ENCODE assay signal across 8 cellular contexts in the genomic region with DNA sequence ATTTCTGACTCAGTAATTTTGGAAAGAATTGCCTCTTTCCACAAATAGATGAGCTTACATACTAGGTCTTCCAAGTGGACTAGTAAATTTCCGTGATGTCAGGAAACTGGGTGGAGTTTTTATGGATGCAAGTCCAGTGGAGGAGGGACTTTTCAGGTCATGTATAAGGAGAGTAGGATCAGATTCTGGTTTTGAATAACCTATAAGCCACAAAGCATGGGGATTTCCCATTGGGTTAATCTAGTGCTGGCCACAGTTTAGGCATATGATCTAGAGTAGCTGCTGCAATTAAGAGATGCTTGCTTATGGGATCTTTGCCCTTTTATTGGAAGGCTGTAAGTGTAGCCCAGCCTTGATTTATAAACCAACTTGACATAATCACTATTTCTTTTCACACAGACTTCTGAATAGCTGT. TPM values are rescaled to one million over a fixed set of nuclear protein-coding genes. Genes with fewer than 3 reads are reported as not detected.
DNase-seq lines count a peak whose midpoint lies in the region; ATAC-seq, FAIRE-seq and TF ChIP-seq lines count a peak whose summit lies in the region.

No MANE protein-coding gene starts in this region.

- no peak for TF ChIP-seq POLR2A in adrenal gland (IDR thresholded peaks at IDR 0.05)
- no peak for TF ChIP-seq POLR2A in HepG2 (IDR thresholded peaks at IDR 0.05; ENCODE audit: insufficient read depth in 1 of 2, low read depth in 2 of 2, low read length in 2 of 2)

- no peaks in the 10 kb centered on the region for H3K79me2 ChIP-seq in HepG2 (ENCODE audit: insufficient read depth, low read length)

- TF ChIP-seq CTCF in adrenal gland (IDR thresholded peaks at IDR 0.05) (no peak), HepG2 (CRISPR knock-in tag; IDR thresholded peaks at IDR 0.05) (no peak)

- H3K4me1 ChIP-seq in adrenal gland (replicated peaks in 1 of 2) (peaks cover 42 to 52% of the 10 kb centered on the region in 2 donors), HepG2 (ENCODE audit: insufficient read depth, low read length) (peaks cover 24% of the 10 kb centered on the region)

- no peak overlapping the region for H3K4me3 Mint-ChIP-seq in activated CD4-positive, alpha-beta memory T cell treated with anti-CD3 and anti-CD28 coated beads, Interleukin-2, amount 10 ng/mL, durations not matched to agents 7 days and 5 days

- in situ Hi-C loops in HepG2 (cut with HindIII; ENCODE audit: extremely low pct_ligation_motif_present, low pct_unique_long_range_greater_than_20kb) = no loop called here

- CTCF ChIA-PET in HepG2 (lab: Yijun Ruan, JAX; ENCODE audit: low intra/inter-chr PET ratio, low total read pairs) = no interaction called here
- CTCF ChIA-PET in activated CD4-positive, alpha-beta memory T cell treated with anti-CD3 and anti-CD28 coated beads, Interleukin-2, amount 10 ng/mL, durations not matched to agents 7 days and 5 days (lab: Charles Lee) = no interaction called here

- TF ChIP-seq RAD21 in HepG2 (CRISPR knock-in tag; IDR thresholded peaks at IDR 0.05) = no peak

- H3K9ac ChIP-seq in HepG2 (ENCODE audit: insufficient read depth, low read depth, low read length) = no peak overlapping the region

- H3K27me3 ChIP-seq in adrenal gland (no peaks in the 10 kb centered on the region), HepG2 (ENCODE audit: control insufficient read depth in 1 of 2, insufficient read depth in 2 of 2, low read length in 2 of 2) (no peaks in the 10 kb centered on the region)

- no peaks in the 10 kb centered on the region for H3K27me3 Mint-ChIP-seq in activated CD4-positive, alpha-beta memory T cell treated with anti-CD3 and anti-CD28 coated beads, Interleukin-2, amount 10 ng/mL, durations not matched to agents 7 days and 5 days

- DNase-seq in EL (peak; percentile 65), adrenal gland (peak in 6 of 7 donors; percentile 62 to 81 (median 72)), HepG2 (ENCODE audit: low spot score) (peak; percentile 60), NCI-H1930 (lab: John Stamatoyannopoulos, UW) (no peak), RPMI8226 (no peak)
- DNase-seq in activated CD4-positive, alpha-beta memory T cell treated with anti-CD3 and anti-CD28 coated beads, Interleukin-2, amount 10 ng/mL, durations not matched to agents 7 days and 5 days = no peak

- no peak for FAIRE-seq in HepG2 (lab: Jason Lieb, UNC)

- no peaks in the 10 kb centered on the region for H3K36me3 Mint-ChIP-seq in activated CD4-positive, alpha-beta memory T cell treated with anti-CD3 and anti-CD28 coated beads, Interleukin-2, amount 10 ng/mL, durations not matched to agents 7 days and 5 days (ENCODE audit: low read depth)

- H3K9me3 ChIP-seq in adrenal gland (replicated peaks in 1 of 3) (no peaks in the 10 kb centered on the region), HepG2 (ENCODE audit: low read length) (no peaks in the 10 kb centered on the region)

- WGBS in adrenal gland, 4 donors = 19 to 24% (median 23%) methylated on average over 1 of the region's 1 CpG
- WGBS in HepG2 (ENCODE audit: low lambda C conversion rate) = 81% methylated on average over 1 of the region's 1 CpG

- no peaks in the 10 kb centered on the region for H4K20me1 ChIP-seq in HepG2 (ENCODE audit: insufficient read depth, low read length)

- intact Hi-C loops in adrenal gland (cut with DNase I) (no loop called here), HepG2 (cut with micrococcal nuclease; ENCODE audit: unreplicated experiment) (no loop called here)

- peak; percentile 77 for ATAC-seq in GM19395 (IDR thresholded peaks at IDR 0.05; ENCODE audit: unreplicated experiment)
- ATAC-seq in HG03354 (IDR thresholded peaks at IDR 0.05; ENCODE audit: poor library complexity, severe bottlenecking, unreplicated experiment) = peak; percentile 83
- ATAC-seq in HepG2 = peak; percentile 55; the same call in 2 of the 3 replicates

- POLR2A ChIA-PET in HepG2 (lab: Yijun Ruan, JAX) = interaction anchor here (1.0 kb wide), 1 partner anchor 264 kb away, joined by 3 read pairs; the partner anchor contains the start of gene TM7SF3
- POLR2A ChIA-PET in activated CD4-positive, alpha-beta memory T cell treated with anti-CD3 and anti-CD28 coated beads, Interleukin-2, amount 10 ng/mL, durations not matched to agents 7 days and 5 days (lab: Charles Lee) = no interaction called here

- H3K27ac Mint-ChIP-seq in activated CD4-positive, alpha-beta memory T cell treated with anti-CD3 and anti-CD28 coated beads, Interleukin-2, amount 10 ng/mL, durations not matched to agents 7 days and 5 days = no peak overlapping the region

- no peak overlapping the region for H3K4me2 ChIP-seq in HepG2 (ENCODE audit: low read depth, low read length)

- no TSS peak for BruUV-seq in HepG2 (replicated peaks; lab: Mats Ljungman, UMichigan)

- H3K36me3 ChIP-seq in adrenal gland (replicated peaks in 1 of 2) (no peaks in the 10 kb centered on the region), HepG2 (replicated peaks in 1 of 2; ENCODE audit: control insufficient read depth in 1 of 2, insufficient read depth in 2 of 2, low read length in 2 of 2) (no peaks in the 10 kb centered on the region)

- H3K27ac ChIP-seq in adrenal gland (peak overlapping the region; percentile 45 to 82 (median 71)), HepG2 (ENCODE audit: extremely low read length, insufficient read depth, low read length) (no peak overlapping the region)

- H3K9me3 Mint-ChIP-seq in activated CD4-positive, alpha-beta memory T cell treated with anti-CD3 and anti-CD28 coated beads, Interleukin-2, amount 10 ng/mL, durations not matched to agents 7 days and 5 days = no peaks in the 10 kb centered on the region

- H2AFZ ChIP-seq in HepG2 (ENCODE audit: low read length) = no peak overlapping the region

- H3K4me3 ChIP-seq in adrenal gland (no peak overlapping the region), HepG2 (replicated peaks in 1 of 3; ENCODE audit: insufficient read depth in 1 of 3, low read depth in 2 of 3, low read length in 3 of 3) (no peak overlapping the region)

- peaks cover 11% of the 10 kb centered on the region for H3K4me1 Mint-ChIP-seq in activated CD4-positive, alpha-beta memory T cell treated with anti-CD3 and anti-CD28 coated beads, Interleukin-2, amount 10 ng/mL, durations not matched to agents 7 days and 5 days

- peak in 1 of 2 experiments; percentile 30; a peak in 1 of 4 replicates for TF ChIP-seq EP300 in HepG2 (IDR thresholded peaks at IDR 0.05; ENCODE audit: low read depth in 2 of 2, low read length in 2 of 2)
- TF ChIP-seq EP300 in HepG2 (CRISPR knock-in tag; IDR thresholded peaks at IDR 0.05; ENCODE audit: borderline replicate concordance) = no peak

RNA-seq across cellular contexts. Expression of gene STK38L, which starts 33.8 kb away (rescaled TPM):
- total RNA-seq in adrenal gland (100 to 1,000 TPM in 1 of 8 donors, 10 to 100 TPM in 7; 12.5 to 298 (median 31.1) TPM), HepG2 (2016; rRNA removed; fragmentation: Illumina TruSeq; extraction: Trizol) (26.4 and 50.0 TPM in 2 replicates)
- polyA plus RNA-seq in adrenal gland (10 to 100 TPM; 10.2 to 15.4 (median 10.9) TPM), HepG2 (2011; rRNA removed) (5.6 and 6.1 TPM in 2 replicates)
- total RNA-seq in HepG2 (2016; cell fraction: cytosol; rRNA removed; fragmentation: Illumina TruSeq; extraction: Trizol; ENCODE audit: low read depth) = 3.3 and 3.9 TPM in 2 replicates
- 28.4 and 50.0 TPM in 2 replicates for total RNA-seq in HepG2 (2016; cell fraction: insoluble cytoplasmic fraction; rRNA removed; fragmentation: Illumina TruSeq; extraction: Trizol)
- total RNA-seq in HepG2 (2016; cell fraction: membrane; rRNA removed; fragmentation: Illumina TruSeq; extraction: Trizol) = 9.2 and 9.5 TPM in 2 replicates
- 16.6 and 22.0 TPM in 2 replicates for total RNA-seq in HepG2 (2016; cell fraction: nucleus; rRNA removed; fragmentation: Illumina TruSeq; extraction: Trizol)
- 1.7 and 2.9 TPM in 2 replicates for polyA plus RNA-seq in HepG2 (2011; cell fraction: cytosol; rRNA removed)
- polyA plus RNA-seq in HepG2 (2011; cell fraction: nucleus; rRNA removed) = 4.0 and 6.4 TPM in 2 replicates
- polyA plus RNA-seq in HepG2 (2012) = 9.9 and 10.9 TPM in 2 replicates
- 1.5 and 2.2 TPM in 2 replicates for polyA plus RNA-seq in HepG2 (2016; cell fraction: cytosol; fragmentation: Illumina TruSeq; extraction: Trizol; ENCODE audit: low read depth)
- polyA plus RNA-seq in HepG2 (2016; cell fraction: insoluble cytoplasmic fraction; fragmentation: Illumina TruSeq; extraction: Trizol; ENCODE audit: low read depth) = 24.1 and 27.8 TPM in 2 replicates
- polyA plus RNA-seq in HepG2 (2016; cell fraction: membrane; fragmentation: Illumina TruSeq; extraction: Trizol; ENCODE audit: low read depth) = 4.4 and 5.5 TPM in 2 replicates
- 16.5 and 18.5 TPM in 2 replicates for polyA plus RNA-seq in HepG2 (2016; cell fraction: nucleus; fragmentation: Illumina TruSeq; extraction: Trizol; ENCODE audit: insufficient read depth, low read depth)
- 2.7 and 5.1 TPM in 2 replicates for polyA minus RNA-seq in HepG2 (2011; rRNA and poly(A)+ RNA removed; ENCODE audit: low replicate concordance)
- polyA minus RNA-seq in HepG2 (2011; cell fraction: cytosol; rRNA and poly(A)+ RNA removed) = 6.2 and 11.1 TPM in 2 replicates
- polyA minus RNA-seq in HepG2 (2011; cell fraction: nucleus; rRNA and poly(A)+ RNA removed) = 17.9 and 20.6 TPM in 2 replicates
- 10 to 100 TPM; 19.1 to 25.8 TPM for total RNA-seq in activated CD4-positive, alpha-beta memory T cell treated with anti-CD3 and anti-CD28 coated beads, Interleukin-2, amount 10 ng/mL, durations not matched to agents 7 days and 5 days

RNA-seq across cellular contexts. Expression of gene BMAL2, which starts 54.8 kb away (rescaled TPM):
- total RNA-seq in adrenal gland (1 to 10 TPM in 4 of 8 donors, under 1 TPM in 4; 0.40 to 2.5 (median 1.2) TPM), HepG2 (2016; rRNA removed; fragmentation: Illumina TruSeq; extraction: Trizol) (27.4 and 37.1 TPM in 2 replicates)
- polyA plus RNA-seq in adrenal gland (1 to 10 TPM in 1 of 3 donors, under 1 TPM in 2; 0.40 to 1.7 (median 0.51) TPM), HepG2 (2011; rRNA removed) (3.7 and 4.8 TPM in 2 replicates)
- total RNA-seq in HepG2 (2016; cell fraction: cytosol; rRNA removed; fragmentation: Illumina TruSeq; extraction: Trizol; ENCODE audit: low read depth) = 37.5 and 44.9 TPM in 2 replicates
- 26.8 and 36.0 TPM in 2 replicates for total RNA-seq in HepG2 (2016; cell fraction: insoluble cytoplasmic fraction; rRNA removed; fragmentation: Illumina TruSeq; extraction: Trizol)
- total RNA-seq in HepG2 (2016; cell fraction: membrane; rRNA removed; fragmentation: Illumina TruSeq; extraction: Trizol) = 68.9 and 79.0 TPM in 2 replicates
- total RNA-seq in HepG2 (2016; cell fraction: nucleus; rRNA removed; fragmentation: Illumina TruSeq; extraction: Trizol) = 12.4 and 15.0 TPM in 2 replicates
- polyA plus RNA-seq in HepG2 (2011; cell fraction: cytosol; rRNA removed) = 1.7 and 2.6 TPM in 2 replicates
- polyA plus RNA-seq in HepG2 (2011; cell fraction: nucleus; rRNA removed) = 1.1 and 1.2 TPM in 2 replicates
- polyA plus RNA-seq in HepG2 (2012) = 4.4 and 5.5 TPM in 2 replicates
- 38.8 and 41.5 TPM in 2 replicates for polyA plus RNA-seq in HepG2 (2016; cell fraction: cytosol; fragmentation: Illumina TruSeq; extraction: Trizol; ENCODE audit: low read depth)
- polyA plus RNA-seq in HepG2 (2016; cell fraction: insoluble cytoplasmic fraction; fragmentation: Illumina TruSeq; extraction: Trizol; ENCODE audit: low read depth) = 22.0 and 22.8 TPM in 2 replicates
- polyA plus RNA-seq in HepG2 (2016; cell fraction: membrane; fragmentation: Illumina TruSeq; extraction: Trizol; ENCODE audit: low read depth) = 46.5 and 53.9 TPM in 2 replicates
- polyA plus RNA-seq in HepG2 (2016; cell fraction: nucleus; fragmentation: Illumina TruSeq; extraction: Trizol; ENCODE audit: insufficient read depth, low read depth) = 12.6 TPM in 2 replicates
- polyA minus RNA-seq in HepG2 (2011; rRNA and poly(A)+ RNA removed; ENCODE audit: low replicate concordance) = 2.2 and 7.6 TPM in 2 replicates
- polyA minus RNA-seq in HepG2 (2011; cell fraction: cytosol; rRNA and poly(A)+ RNA removed) = 6.4 and 9.6 TPM in 2 replicates
- 4.9 and 9.3 TPM in 2 replicates for polyA minus RNA-seq in HepG2 (2011; cell fraction: nucleus; rRNA and poly(A)+ RNA removed)
- total RNA-seq in activated CD4-positive, alpha-beta memory T cell treated with anti-CD3 and anti-CD28 coated beads, Interleukin-2, amount 10 ng/mL, durations not matched to agents 7 days and 5 days = 10 to 100 TPM; 28.8 to 29.1 TPM

Comparison
In these comparisons a context has a peak if more than half of its experiments do, and no peak if none do; other contexts are left out.
1. DNase-seq: peak in EL (single experiment), adrenal gland (6 of 7) and HepG2 (single experiment); none in activated CD4-positive, alpha-beta memory T cell treated with anti-CD3 and anti-CD28 coated beads, Interleukin-2, amount 10 ng/mL, durations not matched to agents 7 days and 5 days (single experiment), NCI-H1930 (0 of 2) and RPMI8226 (single experiment).
2. Peak in every context shown above with its lines, with median percentiles within 50 percentile points of each other: ATAC-seq.